9 cellular contexts compared by ENCODE assay signal in genomic region chr15:55255714-55256113, GRCh38. TPM values are rescaled to one million over a fixed set of nuclear protein-coding genes. Genes with fewer than 3 reads are reported as not detected.
DNase-seq lines count a peak whose midpoint lies in the region; ATAC-seq and TF ChIP-seq lines count a peak whose summit lies in the region.
"Had no signal": no experiment of that assay in that cellular context is flagged by ENCODE, and none has a peak within 500 bp of the region (broad histone marks: within the 10 kb centered on the region; RNA-seq: fewer than 3 reads in every experiment).

No MANE protein-coding gene starts in this region.

- no peaks in the 10 kb centered on the region for H3K9me3 Mint-ChIP-seq in activated naive CD4-positive, alpha-beta T cell treated with anti-CD3 and anti-CD28 coated beads, Interleukin-2, amount 10 ng/mL, durations not matched to agents 7 days and 5 days
- peaks cover 4% of the 10 kb centered on the region for H3K9me3 Mint-ChIP-seq in activated naive CD8-positive, alpha-beta T cell treated with anti-CD3 and anti-CD28 coated beads for 36 hours
- H3K9me3 Mint-ChIP-seq in stimulated activated effector memory CD8-positive, alpha-beta T cell treated with anti-CD3 and anti-CD28 coated beads, Interleukin-12 subunit alpha, Interleukin-12 subunit beta, amount 100 ng/mL, for 72 hours = no peaks in the 10 kb centered on the region

- peaks cover 43% of the 10 kb centered on the region for H3K36me3 Mint-ChIP-seq in activated naive CD4-positive, alpha-beta T cell treated with anti-CD3 and anti-CD28 coated beads, Interleukin-2, amount 10 ng/mL, durations not matched to agents 7 days and 5 days
- H3K36me3 Mint-ChIP-seq in activated naive CD8-positive, alpha-beta T cell treated with anti-CD3 and anti-CD28 coated beads for 36 hours = peaks cover 72% of the 10 kb centered on the region
- peaks cover 95% of the 10 kb centered on the region for H3K36me3 Mint-ChIP-seq in stimulated activated effector memory CD8-positive, alpha-beta T cell treated with anti-CD3 and anti-CD28 coated beads, Interleukin-12 subunit alpha, Interleukin-12 subunit beta, amount 100 ng/mL, for 72 hours

- TF ChIP-seq CTCF in omental fat pad (IDR thresholded peaks at IDR 0.05) = no peak

- H3K4me3 Mint-ChIP-seq in activated naive CD4-positive, alpha-beta T cell treated with anti-CD3 and anti-CD28 coated beads, Interleukin-2, amount 10 ng/mL, durations not matched to agents 7 days and 5 days = peak overlapping the region; percentile 65
- peak overlapping the region; percentile 77 for H3K4me3 Mint-ChIP-seq in activated naive CD8-positive, alpha-beta T cell treated with anti-CD3 and anti-CD28 coated beads for 36 hours
- H3K4me3 Mint-ChIP-seq in stimulated activated effector memory CD8-positive, alpha-beta T cell treated with anti-CD3 and anti-CD28 coated beads, Interleukin-12 subunit alpha, Interleukin-12 subunit beta, amount 100 ng/mL, for 72 hours = peak overlapping the region; percentile 70

- H3K4me1 Mint-ChIP-seq in activated naive CD4-positive, alpha-beta T cell treated with anti-CD3 and anti-CD28 coated beads, Interleukin-2, amount 10 ng/mL, durations not matched to agents 7 days and 5 days = peaks cover 68% of the 10 kb centered on the region
- H3K4me1 Mint-ChIP-seq in activated naive CD8-positive, alpha-beta T cell treated with anti-CD3 and anti-CD28 coated beads for 36 hours = peaks cover 73% of the 10 kb centered on the region
- H3K4me1 Mint-ChIP-seq in stimulated activated effector memory CD8-positive, alpha-beta T cell treated with anti-CD3 and anti-CD28 coated beads, Interleukin-12 subunit alpha, Interleukin-12 subunit beta, amount 100 ng/mL, for 72 hours = peaks cover 84% of the 10 kb centered on the region

- CTCF ChIA-PET in activated naive CD4-positive, alpha-beta T cell treated with anti-CD3 and anti-CD28 coated beads, Interleukin-2, amount 10 ng/mL, durations not matched to agents 7 days and 5 days (lab: Charles Lee) = interaction anchor here (1.3 kb wide), 1 partner anchor 12 kb away, joined by 4 read pairs; no protein-coding TSS in a partner anchor

- H3K27ac Mint-ChIP-seq in activated naive CD4-positive, alpha-beta T cell treated with anti-CD3 and anti-CD28 coated beads, Interleukin-2, amount 10 ng/mL, durations not matched to agents 7 days and 5 days = peak overlapping the region; percentile 88
- peak overlapping the region; percentile 94 for H3K27ac Mint-ChIP-seq in activated naive CD8-positive, alpha-beta T cell treated with anti-CD3 and anti-CD28 coated beads for 36 hours
- peak overlapping the region; percentile 84 for H3K27ac Mint-ChIP-seq in stimulated activated effector memory CD8-positive, alpha-beta T cell treated with anti-CD3 and anti-CD28 coated beads, Interleukin-12 subunit alpha, Interleukin-12 subunit beta, amount 100 ng/mL, for 72 hours

- peak; percentile 29 for DNase-seq in activated naive CD4-positive, alpha-beta T cell treated with anti-CD3 and anti-CD28 coated beads, Interleukin-2, amount 10 ng/mL, durations not matched to agents 7 days and 5 days
- DNase-seq in activated naive CD4-positive, alpha-beta T cell treated with Interleukin-2 at 50 U/mL for 16 hours = no peak
- no peak for DNase-seq in activated naive CD8-positive, alpha-beta T cell treated with anti-CD3 and anti-CD28 coated beads for 36 hours
- DNase-seq in stimulated activated effector memory CD8-positive, alpha-beta T cell treated with anti-CD3 and anti-CD28 coated beads, Interleukin-12 subunit alpha, Interleukin-12 subunit beta, amount 100 ng/mL, for 72 hours (ENCODE audit: low spot score in 2 of 2) = no peak
- no peak for DNase-seq in omental fat pad (ENCODE audit: low spot score)
- DNase-seq: tibial artery had no signal

- ATAC-seq in HG02981 (IDR thresholded peaks at IDR 0.05; ENCODE audit: unreplicated experiment) = peak; percentile 50
- peak; percentile 39 for ATAC-seq in stimulated activated effector memory CD8-positive, alpha-beta T cell treated with anti-CD3 and anti-CD28 coated beads, Interleukin-12 subunit alpha, Interleukin-12 subunit beta, amount 100 ng/mL, for 72 hours
- ATAC-seq in omental fat pad (ENCODE audit: low FRiP score) = no peak
- no peak for ATAC-seq in HG03439 (IDR thresholded peaks at IDR 0.05; ENCODE audit: unreplicated experiment)
- ATAC-seq in GM18870 (IDR thresholded peaks at IDR 0.05; ENCODE audit: unreplicated experiment) = no peak

- no peaks in the 10 kb centered on the region for H3K27me3 Mint-ChIP-seq in activated naive CD4-positive, alpha-beta T cell treated with anti-CD3 and anti-CD28 coated beads, Interleukin-2, amount 10 ng/mL, durations not matched to agents 7 days and 5 days
- H3K27me3 Mint-ChIP-seq in activated naive CD8-positive, alpha-beta T cell treated with anti-CD3 and anti-CD28 coated beads for 36 hours = no peaks in the 10 kb centered on the region

RNA-seq across cellular contexts. Expression of gene RAB27A, which starts 33.9 kb away (rescaled TPM):
- 10 to 100 TPM; 82.2 to 91.0 TPM for total RNA-seq in activated naive CD8-positive, alpha-beta T cell treated with anti-CD3 and anti-CD28 coated beads for 36 hours
- total RNA-seq in omental fat pad = 10 to 100 TPM; 11.1 to 33.4 (median 19.8) TPM

RNA-seq across cellular contexts. Expression of gene RSL24D1, which starts 59.0 kb away (rescaled TPM):
- 100 to 1,000 TPM; 179 to 181 TPM for total RNA-seq in activated naive CD8-positive, alpha-beta T cell treated with anti-CD3 and anti-CD28 coated beads for 36 hours
- total RNA-seq in omental fat pad = 10 to 100 TPM; 49.3 to 67.5 (median 55.0) TPM

Comparison
In these comparisons a context has a peak if more than half of its experiments do, and no peak if none do; other contexts are left out.
1. ATAC-seq: peak in HG02981 (single experiment) and stimulated activated effector memory CD8-positive, alpha-beta T cell treated with anti-CD3 and anti-CD28 coated beads, Interleukin-12 subunit alpha, Interleukin-12 subunit beta, amount 100 ng/mL, for 72 hours (single experiment); none in omental fat pad (single experiment), HG03439 (single experiment) and GM18870 (single experiment).
2. Peak in every context shown above with its lines, with median percentiles within 50 percentile points of each other: H3K27ac Mint-ChIP-seq and H3K4me3 Mint-ChIP-seq.